8 cellular contexts compared by ENCODE assay signal in the genomic region with DNA sequence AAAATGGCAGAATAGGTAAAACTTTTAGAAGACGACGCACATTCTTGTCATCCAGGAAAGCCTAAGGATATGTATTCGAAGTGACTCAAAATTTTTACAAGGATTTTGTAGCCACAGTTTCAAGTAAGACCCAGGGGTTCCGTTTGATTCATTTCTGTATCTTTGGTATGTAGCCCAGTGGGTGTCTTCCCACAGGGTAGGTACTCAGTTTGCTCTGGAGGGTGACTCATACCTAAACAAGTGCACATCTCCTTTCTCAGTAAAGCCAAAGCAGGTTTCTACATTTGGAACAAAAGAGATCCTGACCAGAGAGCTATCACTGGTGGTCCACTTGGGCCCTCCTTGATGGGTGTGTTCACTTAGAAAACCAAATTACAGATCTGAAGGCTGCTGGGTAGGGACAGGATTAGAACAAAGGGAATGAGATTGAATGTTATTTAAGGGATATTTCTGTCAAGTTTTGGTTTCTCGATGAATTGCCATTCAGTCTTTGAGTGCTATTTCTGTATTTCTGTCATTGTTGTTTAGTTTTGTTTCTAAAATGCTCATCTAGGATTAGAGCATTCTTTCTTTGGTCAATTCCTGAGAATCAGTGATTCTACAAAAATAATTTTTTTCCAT. TPM values are rescaled to one million over a fixed set of nuclear protein-coding genes. Genes with fewer than 3 reads are reported as not detected.
DNase-seq lines count a peak whose midpoint lies in the region; ATAC-seq lines count a peak whose summit lies in the region.
"Had no signal": no experiment of that assay in that cellular context is flagged by ENCODE, and none has a peak within 500 bp of the region (broad histone marks: within the 10 kb centered on the region; RNA-seq: fewer than 3 reads in every experiment).

No MANE protein-coding gene starts in this region.

- peaks cover 1% of the 10 kb centered on the region for H3K4me1 ChIP-seq in mesenchymal stem cell (ENCODE audit: control insufficient read depth, insufficient read depth, low read depth, low read length)
- H3K4me1 ChIP-seq: parathyroid adenoma had no signal

- peaks cover 0 to 3% of the 10 kb centered on the region in 2 experiments for H3K36me3 ChIP-seq in mesenchymal stem cell (ENCODE audit: control insufficient read depth in 1 of 2, insufficient read depth in 2 of 2, low read depth in 1 of 2, low read length in 2 of 2)

- H3K23ac ChIP-seq in mesenchymal stem cell (ENCODE audit: low read length in 2 of 2) = no peak overlapping the region

- H3K18ac ChIP-seq in mesenchymal stem cell (ENCODE audit: low read depth in 1 of 2, low read length in 2 of 2) = no peak overlapping the region

- peak overlapping the region; percentile 91 for H3K27ac ChIP-seq in mesenchymal stem cell (ENCODE audit: low read length, poor library complexity, severe bottlenecking)
- H3K27ac ChIP-seq: parathyroid adenoma had no signal

- ATAC-seq in HG02981 (IDR thresholded peaks at IDR 0.05; ENCODE audit: unreplicated experiment) (peak; percentile 74), GM21825 (IDR thresholded peaks at IDR 0.05; ENCODE audit: unreplicated experiment) (no peak), GM19324 (IDR thresholded peaks at IDR 0.05; ENCODE audit: low FRiP score, unreplicated experiment) (no peak), GM19452 (IDR thresholded peaks at IDR 0.05; ENCODE audit: unreplicated experiment) (no peak)
- ATAC-seq in activated T-cell treated with anti-CD3 and anti-CD28 coated beads, Interleukin-2, amount 50 U/mL, for 72 hours (replicated peaks in 1 of 2) = peak; percentile 92 to 98

- no peak overlapping the region for H3K4ac ChIP-seq in mesenchymal stem cell (ENCODE audit: low read depth in 1 of 2, low read length in 2 of 2)

- H2AK5ac ChIP-seq in mesenchymal stem cell (ENCODE audit: low read length, severe bottlenecking) = no peak overlapping the region

- no peaks in the 10 kb centered on the region for H3K9me3 ChIP-seq in mesenchymal stem cell (ENCODE audit: control insufficient read depth, low read length)

- H3K27me3 Mint-ChIP-seq in activated T-cell treated with anti-CD3 and anti-CD28 coated beads, Interleukin-2, amount 50 U/mL, for 72 hours (ENCODE audit: low read depth) = peaks cover 57% of the 10 kb centered on the region

- peaks cover 21% of the 10 kb centered on the region for H3K4me1 Mint-ChIP-seq in activated T-cell treated with anti-CD3 and anti-CD28 coated beads, Interleukin-2, amount 50 U/mL, for 72 hours (ENCODE audit: low read depth)

- H3K9me3 Mint-ChIP-seq in activated T-cell treated with anti-CD3 and anti-CD28 coated beads, Interleukin-2, amount 50 U/mL, for 72 hours = peaks cover 0 to 1% of the 10 kb centered on the region in 2 donors

- no peak overlapping the region for H2BK15ac ChIP-seq in mesenchymal stem cell (ENCODE audit: low read depth, poor library complexity, severe bottlenecking)

- H2BK5ac ChIP-seq in mesenchymal stem cell (ENCODE audit: low read depth, low read length, poor library complexity, severe bottlenecking) = no peak overlapping the region

- H3K36me3 Mint-ChIP-seq in activated T-cell treated with anti-CD3 and anti-CD28 coated beads, Interleukin-2, amount 50 U/mL, for 72 hours (ENCODE audit: insufficient read depth in 2 of 2) = no peaks in the 10 kb centered on the region

- no peak overlapping the region for H2BK120ac ChIP-seq in mesenchymal stem cell (ENCODE audit: low read depth, low read length)

- H4K8ac ChIP-seq in mesenchymal stem cell (ENCODE audit: low read length) = no peak overlapping the region

- H3K27ac Mint-ChIP-seq in activated T-cell treated with anti-CD3 and anti-CD28 coated beads, Interleukin-2, amount 50 U/mL, for 72 hours = no peak overlapping the region

- no peak overlapping the region for H2AFZ ChIP-seq in mesenchymal stem cell (ENCODE audit: low read depth, low read length)
- H2AFZ ChIP-seq: parathyroid adenoma had no signal

- H3K79me1 ChIP-seq in mesenchymal stem cell (replicated peaks; ENCODE audit: low read length, poor library complexity, severe bottlenecking) = no peaks in the 10 kb centered on the region

- peak overlapping the region in 1 of 2 experiments; percentile 47 for H3K4me3 ChIP-seq in mesenchymal stem cell (ENCODE audit: insufficient read depth in 1 of 2, low read depth in 1 of 2, low read length in 2 of 2)

- peak overlapping the region; percentile 85 for H3K9ac ChIP-seq in mesenchymal stem cell (ENCODE audit: low read length)
- H3K9ac ChIP-seq: parathyroid adenoma had no signal

- H3K27me3 ChIP-seq in mesenchymal stem cell (ENCODE audit: control insufficient read depth in 1 of 2, insufficient read depth in 1 of 2, low read length in 2 of 2) = peaks cover 0 to 46% of the 10 kb centered on the region in 2 experiments

- peak overlapping the region; percentile 16 for H3K4me2 ChIP-seq in mesenchymal stem cell (ENCODE audit: low read length, poor library complexity, severe bottlenecking)

- no peak overlapping the region for H4K91ac ChIP-seq in mesenchymal stem cell (ENCODE audit: low read length)

- DNase-seq in GM19240 (ENCODE audit: insufficient read length, low spot score) = peak; percentile 17
- peak; percentile 1 to 23 for DNase-seq in activated T-cell treated with anti-CD3 and anti-CD28 coated beads, Interleukin-2, amount 50 U/mL, for 72 hours
- DNase-seq in mesenchymal stem cell = peak; percentile 66

- WGBS in mesenchymal stem cell = 25% methylated on average over 3 of the region's 5 CpGs

- peak overlapping the region in 1 of 2 donors; percentile 36 for H3K4me3 Mint-ChIP-seq in activated T-cell treated with anti-CD3 and anti-CD28 coated beads, Interleukin-2, amount 50 U/mL, for 72 hours

- H2BK12ac ChIP-seq in mesenchymal stem cell (ENCODE audit: low read length in 2 of 2) = no peak overlapping the region

- H3K14ac ChIP-seq in mesenchymal stem cell (ENCODE audit: low read length in 2 of 2) = no peak overlapping the region

RNA-seq across cellular contexts. Expression of a gene that starts 56.1 kb away (rescaled TPM):
- total RNA-seq in activated T-cell treated with anti-CD3 and anti-CD28 coated beads, Interleukin-2, amount 50 U/mL, for 72 hours = 1 to 10 TPM in 1 of 2 donors, under 1 TPM in 1; 0.99 to 1.3 TPM
- polyA plus RNA-seq in mesenchymal stem cell (2013, experiment 1 of 2) = 132 TPM
- 135 TPM for polyA plus RNA-seq in mesenchymal stem cell (2013, experiment 2 of 2)

Comparison
In these comparisons a context has a peak if more than half of its experiments do, and no peak if none do; other contexts are left out.
1. DNase-seq: peak in every context shown above with its lines; median percentile 66 in mesenchymal stem cell; 17 in GM19240; 12 in activated T-cell treated with anti-CD3 and anti-CD28 coated beads, Interleukin-2, amount 50 U/mL, for 72 hours.
2. ATAC-seq: peak in HG02981 (single experiment) and activated T-cell treated with anti-CD3 and anti-CD28 coated beads, Interleukin-2, amount 50 U/mL, for 72 hours (2 of 2); none in GM21825 (single experiment), GM19324 (single experiment) and GM19452 (single experiment).